25 cellular contexts compared by ENCODE assay signal in the genomic region with DNA sequence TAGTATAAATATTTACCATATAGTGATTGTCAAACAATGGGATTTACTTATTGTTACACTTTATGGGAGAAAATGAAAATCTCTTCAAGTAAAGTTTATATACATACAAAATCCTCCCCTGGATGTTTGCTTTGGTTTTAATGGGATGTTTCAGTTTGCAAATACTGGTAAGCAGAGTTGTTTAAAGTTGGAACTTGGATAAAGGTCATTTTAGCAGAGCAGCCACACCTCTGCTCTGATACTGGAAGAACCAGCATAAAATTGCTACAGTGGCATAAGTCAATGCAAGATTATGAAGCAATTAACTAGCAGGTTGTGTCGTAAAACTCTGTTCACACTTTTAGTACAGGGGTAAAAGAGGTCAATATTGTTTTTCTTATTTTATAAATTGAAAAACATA.
"Had no signal": no experiment of that assay in that cellular context is flagged by ENCODE, and none has a peak within 500 bp of the region (broad histone marks: within the 10 kb centered on the region; RNA-seq: fewer than 3 reads in every experiment).

No MANE protein-coding gene starts in this region.

- H3K4me1 ChIP-seq: ascending aorta, neural progenitor cell had no signal

- H3K36me3 ChIP-seq: ascending aorta, cardiac muscle cell, lower lobe of right lung, neural progenitor cell, tibial nerve had no signal

- DNase-seq: activated CD4-positive, alpha-beta T cell treated with anti-CD3 and anti-CD28 coated beads for 4 hours; activated CD4-positive, alpha-beta T cell treated with anti-CD3 and anti-CD28 coated beads, Interleukin-2, amount 50 U/mL, for 4 hours; activated effector memory CD4-positive, alpha-beta T cell treated with anti-CD3 and anti-CD28 coated beads, Interleukin-2, amount 50 U/mL, for 16 hours; activated naive CD4-positive, alpha-beta T cell treated with anti-CD3 and anti-CD28 coated beads, Interleukin-2, amount 10 ng/mL, durations not matched to agents 7 days and 5 days; activated naive CD8-positive, alpha-beta T cell treated with anti-CD3 and anti-CD28 coated beads, Interleukin-2, amount 10 ng/mL, durations not matched to agents 7 days and 5 days; cerebellar nuclear complex; cortex of kidney; effector memory CD8-positive, alpha-beta T cell; foreskin fibroblast; head of caudate nucleus; hypothalamus; immature natural killer cell; kidney; lower lobe of right lung; mesenchymal stem cell; natural killer cell; occipital lobe; right cardiac atrium; stimulated activated CD4-positive, alpha-beta T cell treated with anti-CD3 and anti-CD28 coated beads, Interleukin-2, amount 100 ng/mL, for 48 hours; stimulated activated naive CD4-positive, alpha-beta T cell treated with Interleukin-2 at 50 U/mL for 16 hours had no signal

- ATAC-seq: effector memory CD8-positive, alpha-beta T cell; lower lobe of right lung; natural killer cell; right cardiac atrium had no signal

- H3K27me3 ChIP-seq: ascending aorta, cardiac muscle cell, neural progenitor cell, tibial nerve had no signal

- H3K27ac ChIP-seq: ascending aorta, cardiac muscle cell, lower lobe of right lung, neural progenitor cell, tibial nerve, VCaP had no signal

- H3K9ac ChIP-seq: neural progenitor cell had no signal

- H3K9me3 ChIP-seq: ascending aorta, lower lobe of right lung, tibial nerve had no signal

- H3K4me3 ChIP-seq: ascending aorta, cardiac muscle cell, lower lobe of right lung, neural progenitor cell, tibial nerve had no signal
